Comparison of ENCODE assay signal across 11 cellular contexts in genomic region chr14:20680363-20680762, GRCh38. TPM values are rescaled to one million over a fixed set of nuclear protein-coding genes. Genes with fewer than 3 reads are reported as not detected.
DNase-seq lines count a peak whose midpoint lies in the region; TF ChIP-seq lines count a peak whose summit lies in the region.
"Had no signal": no experiment of that assay in that cellular context is flagged by ENCODE, and none has a peak within 500 bp of the region (broad histone marks: within the 10 kb centered on the region; RNA-seq: fewer than 3 reads in every experiment).

No MANE protein-coding gene starts in this region.

- no peak overlapping the region for H3K4me3 Mint-ChIP-seq in endothelial cell (ENCODE audit: unreplicated experiment)
- no peak overlapping the region for H3K4me3 Mint-ChIP-seq in activated naive CD4-positive, alpha-beta T cell treated with anti-CD3 and anti-CD28 coated beads for 36 hours

- H3K9me3 Mint-ChIP-seq in endothelial cell (ENCODE audit: unreplicated experiment) = no peaks in the 10 kb centered on the region
- no peaks in the 10 kb centered on the region for H3K9me3 Mint-ChIP-seq in activated naive CD4-positive, alpha-beta T cell treated with anti-CD3 and anti-CD28 coated beads for 36 hours

- H3K36me3 Mint-ChIP-seq in endothelial cell (ENCODE audit: low read depth, unreplicated experiment) = peaks cover 6% of the 10 kb centered on the region
- no peaks in the 10 kb centered on the region for H3K36me3 Mint-ChIP-seq in activated naive CD4-positive, alpha-beta T cell treated with anti-CD3 and anti-CD28 coated beads for 36 hours (ENCODE audit: low read depth)

- DNase-seq in cerebellar cortex (ENCODE audit: low spot score) (peak; percentile 29), neuronal stem cell (ENCODE audit: low spot score) (no peak), GM20000 (ENCODE audit: low spot score) (no peak), retina (no peak), endothelial cell (ENCODE audit: low spot score) (no peak)
- DNase-seq in activated naive CD4-positive, alpha-beta T cell treated with anti-CD3 and anti-CD28 coated beads for 36 hours = no peak
- DNase-seq: NCI-H2171 treated with DMSO at 0.1 percent for 48 hours, SIG-M5 had no signal

- H2AFZ ChIP-seq in neuronal stem cell (ENCODE audit: low read length) = peak overlapping the region; percentile 91

- H3K27me3 Mint-ChIP-seq in endothelial cell (ENCODE audit: unreplicated experiment) = peaks cover 18% of the 10 kb centered on the region
- H3K27me3 Mint-ChIP-seq in activated naive CD4-positive, alpha-beta T cell treated with anti-CD3 and anti-CD28 coated beads for 36 hours (ENCODE audit: low read depth) = no peaks in the 10 kb centered on the region

- peaks cover 17% of the 10 kb centered on the region for H3K4me1 ChIP-seq in HUES6 (ENCODE audit: control insufficient read depth, insufficient read depth, low read length)
- peaks cover 3 to 4% of the 10 kb centered on the region in 2 donors for H3K4me1 ChIP-seq in neuronal stem cell (ENCODE audit: control insufficient read depth in 2 of 2, insufficient read depth in 1 of 2, low read depth in 1 of 2, low read length in 2 of 2)

- no peak overlapping the region for H2BK12ac ChIP-seq in neuronal stem cell (ENCODE audit: low read length)

- TF ChIP-seq CTCF in C4-2B (conservative IDR thresholded peaks at IDR 0.05) = no peak
- TF ChIP-seq CTCF in GM20000 (IDR thresholded peaks at IDR 0.05; ENCODE audit: extremely low read depth, missing control alignments) = no peak
- no peak for TF ChIP-seq CTCF in endothelial cell (IDR thresholded peaks at IDR 0.05; ENCODE audit: unreplicated experiment)

- no peak overlapping the region for H4K91ac ChIP-seq in neuronal stem cell (ENCODE audit: low read depth, low read length, poor library complexity)

- peaks cover 15% of the 10 kb centered on the region for H3K4me1 Mint-ChIP-seq in endothelial cell (ENCODE audit: unreplicated experiment)
- peaks cover 24% of the 10 kb centered on the region for H3K4me1 Mint-ChIP-seq in activated naive CD4-positive, alpha-beta T cell treated with anti-CD3 and anti-CD28 coated beads for 36 hours (ENCODE audit: low read depth)

- no peak overlapping the region for H2AK5ac ChIP-seq in neuronal stem cell (ENCODE audit: low read depth, low read length)

- H3K14ac ChIP-seq in neuronal stem cell (ENCODE audit: low read length) = no peak overlapping the region

- H3K9ac ChIP-seq in HUES6 (ENCODE audit: low read length) = no peak overlapping the region
- H3K9ac ChIP-seq in neuronal stem cell (ENCODE audit: low read depth, low read length, poor library complexity) = no peak overlapping the region

- H3K9me3 ChIP-seq in HUES6 (ENCODE audit: control insufficient read depth, insufficient read depth, low read depth, low read length) (no peaks in the 10 kb centered on the region), neuronal stem cell (replicated peaks in 1 of 2; ENCODE audit: control insufficient read depth in 2 of 2, insufficient read depth in 1 of 2, low read depth in 1 of 2, low read length in 2 of 2) (no peaks in the 10 kb centered on the region)

- no peaks in the 10 kb centered on the region for H3K36me3 ChIP-seq in HUES6 (ENCODE audit: control insufficient read depth, insufficient read depth, low read length)
- no peaks in the 10 kb centered on the region for H3K36me3 ChIP-seq in neuronal stem cell (replicated peaks in 1 of 2; ENCODE audit: control insufficient read depth in 2 of 2, insufficient read depth in 2 of 2, low read length in 2 of 2)

- H3K27me3 ChIP-seq in HUES6 (ENCODE audit: control insufficient read depth, insufficient read depth, low read length) = no peaks in the 10 kb centered on the region
- peaks cover 0 to 5% (median 3%) of the 10 kb centered on the region in 3 experiments for H3K27me3 ChIP-seq in neuronal stem cell (ENCODE audit: control insufficient read depth in 3 of 3, insufficient read depth in 3 of 3, low read depth in 1 of 3, low read length in 3 of 3)

- H3K27ac Mint-ChIP-seq in endothelial cell (ENCODE audit: unreplicated experiment) = no peak overlapping the region
- no peak overlapping the region for H3K27ac Mint-ChIP-seq in activated naive CD4-positive, alpha-beta T cell treated with anti-CD3 and anti-CD28 coated beads for 36 hours

- no peaks in the 10 kb centered on the region for H3K79me1 ChIP-seq in neuronal stem cell (ENCODE audit: low read depth, low read length)

- H2BK15ac ChIP-seq in neuronal stem cell (ENCODE audit: low read length) = no peak overlapping the region

- H3K4ac ChIP-seq in neuronal stem cell (ENCODE audit: low read length) = no peak overlapping the region

- H3K27ac ChIP-seq in C4-2B (peak overlapping the region; percentile 92; the same call in 1 of the 2 replicates), HUES6 (ENCODE audit: low read depth, low read length) (no peak overlapping the region), neuronal stem cell (replicated peaks; ENCODE audit: low read length) (no peak overlapping the region)

- H4K8ac ChIP-seq in neuronal stem cell (ENCODE audit: low read depth, low read length) = no peak overlapping the region

- no peak overlapping the region for H2BK5ac ChIP-seq in neuronal stem cell (ENCODE audit: low read length)

- H3K4me3 ChIP-seq in HUES6 (ENCODE audit: low read depth, low read length) (peak overlapping the region; percentile 96), neuronal stem cell (ENCODE audit: low read length in 2 of 2) (peak overlapping the region in 1 of 2 donors; percentile 88)

- no peak overlapping the region for H3K23ac ChIP-seq in neuronal stem cell (ENCODE audit: low read depth, low read length, poor library complexity)

- WGBS in neuronal stem cell (ENCODE audit: extremely low coverage in 2 of 2, insufficient read length in 2 of 2, insufficient replicate concordance in 1 of 2), 2 donors = no CpG with 5 or more reads among the region's 8 CpGs

- H3K18ac ChIP-seq in neuronal stem cell (ENCODE audit: low read length) = no peak overlapping the region

- CTCF ChIA-PET in activated naive CD4-positive, alpha-beta T cell treated with anti-CD3 and anti-CD28 coated beads for 36 hours (lab: Charles Lee) = interaction anchor here (0.6 to 5.0 kb wide), 8 partner anchors 12 to 70 kb away, joined by 3 to 36 read pairs (median 8); no protein-coding TSS in a partner anchor

- no peak overlapping the region for H2BK120ac ChIP-seq in neuronal stem cell (ENCODE audit: low read depth, low read length)

- H3K4me2 ChIP-seq in neuronal stem cell (ENCODE audit: insufficient read depth, low read length, poor library complexity, severe bottlenecking) = peak overlapping the region; percentile 60

- intact Hi-C loops in activated naive CD4-positive, alpha-beta T cell treated with anti-CD3 and anti-CD28 coated beads for 36 hours (cut with micrococcal nuclease) = loop anchor here (5.0 to 10.0 kb wide), 2 partner anchors 702 to 774 kb away; partner anchors contain the start of genes CHD8 and SUPT16H

RNA-seq across cellular contexts. Expression of gene RNASE4, which starts 4.0 kb away (rescaled TPM):
- 3.2 TPM for polyA plus RNA-seq in neuronal stem cell (2013, experiment 1 of 2)
- 4.0 TPM for polyA plus RNA-seq in neuronal stem cell (2013, experiment 2 of 2)
- total RNA-seq in endothelial cell (ENCODE audit: unreplicated experiment) = 1.0 TPM
- under 1 TPM in 1 of 2 experiments, not detected in 1; 0.19 TPM for total RNA-seq in activated naive CD4-positive, alpha-beta T cell treated with anti-CD3 and anti-CD28 coated beads for 36 hours

RNA-seq across cellular contexts. Expression of gene ANG, which starts 8.2 kb away (rescaled TPM):
- 2.3 TPM for polyA plus RNA-seq in neuronal stem cell (2013, experiment 1 of 2)
- polyA plus RNA-seq in neuronal stem cell (2013, experiment 2 of 2) = 3.0 TPM
- total RNA-seq in endothelial cell (ENCODE audit: unreplicated experiment) = 6.5 TPM
- total RNA-seq in activated naive CD4-positive, alpha-beta T cell treated with anti-CD3 and anti-CD28 coated beads for 36 hours = under 1 TPM; 0.27 to 0.38 TPM

RNA-seq across cellular contexts. Expression of gene OR6S1, which starts 38.9 kb away (rescaled TPM):
- not detected for polyA plus RNA-seq in neuronal stem cell (2013, experiment 1 of 2)
- not detected for polyA plus RNA-seq in neuronal stem cell (2013, experiment 2 of 2)
- total RNA-seq in endothelial cell (ENCODE audit: unreplicated experiment) = not detected
- not detected for total RNA-seq in activated naive CD4-positive, alpha-beta T cell treated with anti-CD3 and anti-CD28 coated beads for 36 hours
- total RNA-seq: Calu3 had no signal
